Comparison of ENCODE assay signal across 8 cellular contexts in genomic region chr1:89994231-89994804, GRCh38. TPM values are rescaled to one million over a fixed set of nuclear protein-coding genes. Genes with fewer than 3 reads are reported as not detected.
DNase-seq lines count a peak whose midpoint lies in the region; ATAC-seq and TF ChIP-seq lines count a peak whose summit lies in the region.

No MANE protein-coding gene starts in this region.

- TF ChIP-seq CTCF in CD8-positive, alpha-beta T cell (IDR thresholded peaks at IDR 0.05) = no peak
- no peak for TF ChIP-seq CTCF in RWPE1 (conservative IDR thresholded peaks at IDR 0.05; ENCODE audit: low read depth)
- TF ChIP-seq CTCF in osteoblast (IDR thresholded peaks at IDR 0.05; ENCODE audit: extremely low read depth, low read depth, low read length) = no peak

- H3K27me3 Mint-ChIP-seq in CD8-positive, alpha-beta T cell (ENCODE audit: low read depth) = no peaks in the 10 kb centered on the region

- no peak for DNase-seq in CD8-positive, alpha-beta T cell
- DNase-seq in RWPE1 (ENCODE audit: low spot score) = no peak
- no peak for DNase-seq in osteoblast (ENCODE audit: insufficient read length, low spot score, missing footprints)
- DNase-seq in activated effector memory CD4-positive, alpha-beta T cell treated with anti-CD3 and anti-CD28 coated beads, Interleukin-2, amount 50 U/mL, for 16 hours = no peak
- no peak for DNase-seq in dedifferentiated amniotic fluid mesenchymal stem cell (ENCODE audit: extremely low spot score)
- no peak for DNase-seq in DMS79 treated with DMSO at 0.1 percent for 48 hours (lab: John Stamatoyannopoulos, UW)
- no peak for DNase-seq in NCI-H524 (lab: John Stamatoyannopoulos, UW)

- H2AFZ ChIP-seq in osteoblast (ENCODE audit: low read length) = peak overlapping the region; percentile 81

- H3K27me3 ChIP-seq in CD8-positive, alpha-beta T cell (ENCODE audit: insufficient read depth, low read length) = no peaks in the 10 kb centered on the region
- H3K27me3 ChIP-seq in esophagus (ENCODE audit: control insufficient read depth in 1 of 2, insufficient read depth in 2 of 2, low read length in 2 of 2) (no peaks in the 10 kb centered on the region), osteoblast (ENCODE audit: insufficient read depth, low read length) (no peaks in the 10 kb centered on the region)

- CTCF ChIA-PET in CD8-positive, alpha-beta T cell (lab: Charles Lee) = interaction anchor here (1.1 kb wide), 1 partner anchor 213 kb away, joined by 3 read pairs; no protein-coding TSS in a partner anchor
- CTCF ChIA-PET in RWPE1 (lab: Yijun Ruan, JAX) = interaction anchor here (0.6 kb wide), 1 partner anchor 10 kb away, joined by 4 read pairs; no protein-coding TSS in a partner anchor

- peak overlapping the region; percentile 82 for H3K27ac ChIP-seq in CD8-positive, alpha-beta T cell (ENCODE audit: low read depth, low read length)
- H3K27ac ChIP-seq in RWPE1 (peak overlapping the region; percentile 94), esophagus (ENCODE audit: low read depth in 2 of 2, low read length in 1 of 2) (peak overlapping the region; percentile 98 to 99), osteoblast (ENCODE audit: low read depth, low read length) (peak overlapping the region; percentile 86)

- no peaks in the 10 kb centered on the region for H3K9me3 ChIP-seq in CD8-positive, alpha-beta T cell (ENCODE audit: low read length)
- H3K9me3 ChIP-seq in esophagus (ENCODE audit: control insufficient read depth in 2 of 2, insufficient read depth in 1 of 2, low read depth in 1 of 2, low read length in 1 of 2) (peaks cover 0 to 2% of the 10 kb centered on the region in 2 donors), osteoblast (ENCODE audit: low read depth, low read length) (no peaks in the 10 kb centered on the region)

- H3K9me3 Mint-ChIP-seq in CD8-positive, alpha-beta T cell = no peaks in the 10 kb centered on the region

- ATAC-seq in CD8-positive, alpha-beta T cell = no peak

- peaks cover 34% of the 10 kb centered on the region for H3K4me1 Mint-ChIP-seq in CD8-positive, alpha-beta T cell (ENCODE audit: low read depth)

- peak overlapping the region; percentile 99 for H3K4me3 Mint-ChIP-seq in CD8-positive, alpha-beta T cell

- intact Hi-C loops in CD8-positive, alpha-beta T cell (cut with DNase I, micrococcal nuclease) = loop anchor here (2.0 to 10.0 kb wide), 7 partner anchors 174 to 1310 kb away; partner anchors contain the start of genes PKN2 (in 2 of the 2), GTF2B (in 1 of the 2), LRRC8B (in 1 of the 2) and LRRC8C (in 1 of the 2)

- H3K36me3 ChIP-seq in CD8-positive, alpha-beta T cell (ENCODE audit: insufficient read depth, low read length) = no peaks in the 10 kb centered on the region
- no peaks in the 10 kb centered on the region for H3K36me3 ChIP-seq in esophagus (ENCODE audit: control insufficient read depth in 2 of 2, insufficient read depth in 2 of 2, low read length in 1 of 2)
- H3K36me3 ChIP-seq in osteoblast (ENCODE audit: insufficient read depth, low read length) = no peaks in the 10 kb centered on the region

- peak overlapping the region; percentile 93 for H3K4me3 ChIP-seq in CD8-positive, alpha-beta T cell (ENCODE audit: low read depth, low read length)
- peak overlapping the region; percentile 89 to 95 for H3K4me3 ChIP-seq in esophagus (ENCODE audit: low read depth in 1 of 2, low read length in 2 of 2)
- peak overlapping the region; percentile 84 for H3K4me3 ChIP-seq in osteoblast (ENCODE audit: insufficient read depth, low read length)

- peak overlapping the region; percentile 88 for H3K27ac Mint-ChIP-seq in CD8-positive, alpha-beta T cell

- H3K79me2 ChIP-seq in osteoblast (ENCODE audit: insufficient read depth, low read length) = peaks cover 42% of the 10 kb centered on the region

- H4K20me1 ChIP-seq in osteoblast (ENCODE audit: insufficient read depth, low read length) = peaks cover 16% of the 10 kb centered on the region

- POLR2A ChIA-PET in CD8-positive, alpha-beta T cell (lab: Charles Lee) = interaction anchor here (0.9 to 1.1 kb wide), 2 partner anchors 151 kb away, joined by 3 read pairs; no protein-coding TSS in a partner anchor
- POLR2A ChIA-PET in RWPE1 (lab: Yijun Ruan, JAX; ENCODE audit: low non-redundant PET) = no interaction called here

- 69 to 70% methylated on average over 16 of the region's 16 CpGs for WGBS in esophagus, 2 donors

- H3K4me2 ChIP-seq in osteoblast (ENCODE audit: insufficient read depth, low read length) = peak overlapping the region; percentile 84

- peaks cover 25% of the 10 kb centered on the region for H3K4me1 ChIP-seq in CD8-positive, alpha-beta T cell (ENCODE audit: insufficient read depth, low read length)
- H3K4me1 ChIP-seq in esophagus (ENCODE audit: control insufficient read depth in 2 of 2, insufficient read depth in 2 of 2, low read length in 1 of 2) = peaks cover 0 to 2% of the 10 kb centered on the region in 2 donors
- peaks cover 29% of the 10 kb centered on the region for H3K4me1 ChIP-seq in osteoblast (ENCODE audit: insufficient read depth, low read length)

- peaks cover 12% of the 10 kb centered on the region for H3K36me3 Mint-ChIP-seq in CD8-positive, alpha-beta T cell

RNA-seq across cellular contexts. Expression of gene ZNF326, which starts 0.6 kb away (rescaled TPM):
- total RNA-seq in CD8-positive, alpha-beta T cell = 10 to 100 TPM; 55.5 to 59.1 TPM
- 10 to 100 TPM; 11.7 to 14.0 TPM for polyA plus RNA-seq in esophagus
- 10.9 and 15.3 TPM in 2 replicates for total RNA-seq in osteoblast
